1 cellular context compared by ENCODE assay signal in genomic region chr1:205108464-205108863, GRCh38.
TF ChIP-seq lines count a peak whose summit lies in the region.

No MANE protein-coding gene starts in this region.

TF ChIP-seq in IMR-90, 13 proteins besides CTCF, POLR2A, EP300 and RAD21:
- TF ChIP-seq MAZ (IDR thresholded peaks at IDR 0.05; ENCODE audit: borderline replicate concordance, low read depth, low read length) (no peak), NFE2L2 (IDR thresholded peaks at IDR 0.05; ENCODE audit: low read depth, low read length) (no peak), CHD1 (IDR thresholded peaks at IDR 0.05; ENCODE audit: low read depth, low read length) (no peak), MAFK (IDR thresholded peaks at IDR 0.05; ENCODE audit: low read depth, low read length) (no peak), MXI1 (IDR thresholded peaks at IDR 0.05; ENCODE audit: borderline replicate concordance, low read depth, low read length) (no peak), RCOR1 (IDR thresholded peaks at IDR 0.05; ENCODE audit: insufficient replicate concordance, low read length) (no peak), SMC3 (IDR thresholded peaks at IDR 0.05; ENCODE audit: low read depth, low read length) (no peak), CEBPB (IDR thresholded peaks at IDR 0.05; ENCODE audit: low read depth, low read length) (no peak), BHLHE40 (IDR thresholded peaks at IDR 0.05; ENCODE audit: low read depth, low read length) (no peak), FOS (IDR thresholded peaks at IDR 0.05; ENCODE audit: low read depth, low read length) (no peak)
- TF ChIP-seq, protein P1, sequence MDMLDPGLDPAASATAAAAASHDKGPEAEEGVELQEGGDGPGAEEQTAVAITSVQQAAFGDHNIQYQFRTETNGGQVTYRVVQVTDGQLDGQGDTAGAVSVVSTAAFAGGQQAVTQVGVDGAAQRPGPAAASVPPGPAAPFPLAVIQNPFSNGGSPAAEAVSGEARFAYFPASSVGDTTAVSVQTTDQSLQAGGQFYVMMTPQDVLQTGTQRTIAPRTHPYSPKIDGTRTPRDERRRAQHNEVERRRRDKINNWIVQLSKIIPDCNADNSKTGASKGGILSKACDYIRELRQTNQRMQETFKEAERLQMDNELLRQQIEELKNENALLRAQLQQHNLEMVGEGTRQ (IDR thresholded peaks at IDR 0.05; ENCODE audit: low read depth, low read length), result no peak
- TF ChIP-seq, protein P2, sequence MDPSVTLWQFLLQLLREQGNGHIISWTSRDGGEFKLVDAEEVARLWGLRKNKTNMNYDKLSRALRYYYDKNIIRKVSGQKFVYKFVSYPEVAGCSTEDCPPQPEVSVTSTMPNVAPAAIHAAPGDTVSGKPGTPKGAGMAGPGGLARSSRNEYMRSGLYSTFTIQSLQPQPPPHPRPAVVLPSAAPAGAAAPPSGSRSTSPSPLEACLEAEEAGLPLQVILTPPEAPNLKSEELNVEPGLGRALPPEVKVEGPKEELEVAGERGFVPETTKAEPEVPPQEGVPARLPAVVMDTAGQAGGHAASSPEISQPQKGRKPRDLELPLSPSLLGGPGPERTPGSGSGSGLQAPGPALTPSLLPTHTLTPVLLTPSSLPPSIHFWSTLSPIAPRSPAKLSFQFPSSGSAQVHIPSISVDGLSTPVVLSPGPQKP (IDR thresholded peaks at IDR 0.05; ENCODE audit: borderline replicate concordance, low read depth, low read length), result no peak
